8 cellular contexts compared by ENCODE assay signal in genomic region chr11:64227405-64227956, GRCh38. TPM values are rescaled to one million over a fixed set of nuclear protein-coding genes. Genes with fewer than 3 reads are reported as not detected.
DNase-seq lines count a peak whose midpoint lies in the region; ATAC-seq and TF ChIP-seq lines count a peak whose summit lies in the region.

No MANE protein-coding gene starts in this region.

- CTCF ChIA-PET in activated CD4-positive, alpha-beta T cell treated with anti-CD3 and anti-CD28 coated beads, Interleukin-2, amount 10 ng/mL, durations not matched to agents 7 days and 5 days (lab: Charles Lee) = interaction anchor here (1.0 to 9.2 kb wide), 6 partner anchors 14 to 77 kb away, joined by 3 to 94 read pairs (median 8); partner anchors contain the start of genes FERMT3, FKBP2 and PLCB3

- no peaks in the 10 kb centered on the region for H3K36me3 ChIP-seq in thoracic aorta

- peak overlapping the region; percentile 87 for H3K27ac Mint-ChIP-seq in activated CD4-positive, alpha-beta T cell treated with anti-CD3 and anti-CD28 coated beads, Interleukin-2, amount 10 ng/mL, durations not matched to agents 7 days and 5 days
- H3K27ac Mint-ChIP-seq in activated naive CD4-positive, alpha-beta T cell treated with anti-CD3 and anti-CD28 coated beads, Interleukin-2, amount 50 U/mL, for 72 hours = peak overlapping the region; percentile 92 to 95

- no peaks in the 10 kb centered on the region for H3K27me3 Mint-ChIP-seq in activated CD4-positive, alpha-beta T cell treated with anti-CD3 and anti-CD28 coated beads, Interleukin-2, amount 10 ng/mL, durations not matched to agents 7 days and 5 days

- H3K4me3 ChIP-seq in thoracic aorta = peak overlapping the region; percentile 96

- H3K36me3 Mint-ChIP-seq in activated CD4-positive, alpha-beta T cell treated with anti-CD3 and anti-CD28 coated beads, Interleukin-2, amount 10 ng/mL, durations not matched to agents 7 days and 5 days (ENCODE audit: low read depth) = peaks cover 5% of the 10 kb centered on the region
- H3K36me3 Mint-ChIP-seq in activated naive CD4-positive, alpha-beta T cell treated with anti-CD3 and anti-CD28 coated beads, Interleukin-2, amount 50 U/mL, for 72 hours = peaks cover 0 to 8% of the 10 kb centered on the region in 2 donors

- H3K27me3 ChIP-seq in layer of hippocampus (ENCODE audit: control insufficient read depth, insufficient read depth, low read length) = no peaks in the 10 kb centered on the region
- H3K27me3 ChIP-seq in thoracic aorta (replicated peaks; ENCODE audit: insufficient read depth) = no peaks in the 10 kb centered on the region

- H3K4me3 Mint-ChIP-seq in activated CD4-positive, alpha-beta T cell treated with anti-CD3 and anti-CD28 coated beads, Interleukin-2, amount 10 ng/mL, durations not matched to agents 7 days and 5 days = peak overlapping the region; percentile 86

- no peaks in the 10 kb centered on the region for H3K9me3 Mint-ChIP-seq in activated CD4-positive, alpha-beta T cell treated with anti-CD3 and anti-CD28 coated beads, Interleukin-2, amount 10 ng/mL, durations not matched to agents 7 days and 5 days
- H3K9me3 Mint-ChIP-seq in activated naive CD4-positive, alpha-beta T cell treated with anti-CD3 and anti-CD28 coated beads, Interleukin-2, amount 50 U/mL, for 72 hours = no peaks in the 10 kb centered on the region

- H3K27ac ChIP-seq in layer of hippocampus (ENCODE audit: low read depth, low read length) = peak overlapping the region; percentile 90
- peak overlapping the region; percentile 93 for H3K27ac ChIP-seq in thoracic aorta

- no peak for ATAC-seq in activated naive CD4-positive, alpha-beta T cell treated with anti-CD3 and anti-CD28 coated beads, Interleukin-2, amount 50 U/mL, for 72 hours
- no peak for ATAC-seq in thoracic aorta (ENCODE audit: insufficient number of reproducible peaks, low FRiP score, low read depth)

- H3K4me1 ChIP-seq in thoracic aorta (ENCODE audit: control insufficient read depth in 1 of 2, low read depth in 2 of 2) = peaks cover 18 to 60% of the 10 kb centered on the region in 2 donors

- H3K4me1 Mint-ChIP-seq in activated CD4-positive, alpha-beta T cell treated with anti-CD3 and anti-CD28 coated beads, Interleukin-2, amount 10 ng/mL, durations not matched to agents 7 days and 5 days = peaks cover 51% of the 10 kb centered on the region

- TF ChIP-seq CTCF in thoracic aorta (IDR thresholded peaks at IDR 0.05) = no peak

- POLR2A ChIA-PET in activated CD4-positive, alpha-beta T cell treated with anti-CD3 and anti-CD28 coated beads, Interleukin-2, amount 10 ng/mL, durations not matched to agents 7 days and 5 days (lab: Charles Lee) = no interaction called here

- no peak for DNase-seq in activated CD4-positive, alpha-beta T cell treated with anti-CD3 and anti-CD28 coated beads, Interleukin-2, amount 10 ng/mL, durations not matched to agents 7 days and 5 days
- no peak for DNase-seq in activated CD4-positive, alpha-beta T cell treated with anti-CD3 and anti-CD28 coated beads, Interleukin-2, amount 50 U/mL, for 48 hours
- no peak for DNase-seq in activated naive CD4-positive, alpha-beta T cell treated with anti-CD3 and anti-CD28 coated beads, Interleukin-2, amount 50 U/mL, for 72 hours (ENCODE audit: low spot score in 2 of 2)
- DNase-seq in thoracic aorta (ENCODE audit: low spot score) (no peak), anterior cingulate cortex (lab: John Stamatoyannopoulos, UW) (no peak), NCI-H187 treated with DMSO at 0.1 percent for 48 hours (lab: John Stamatoyannopoulos, UW) (no peak), hippocampal formation (lab: John Stamatoyannopoulos, UW) (no peak)

- H3K9me3 ChIP-seq in thoracic aorta = no peaks in the 10 kb centered on the region

RNA-seq across cellular contexts. Expression of gene NUDT22, which starts 1.4 kb away (rescaled TPM):
- total RNA-seq in activated CD4-positive, alpha-beta T cell treated with anti-CD3 and anti-CD28 coated beads, Interleukin-2, amount 10 ng/mL, durations not matched to agents 7 days and 5 days = 10 to 100 TPM; 70.2 to 82.1 TPM
- total RNA-seq in activated naive CD4-positive, alpha-beta T cell treated with anti-CD3 and anti-CD28 coated beads, Interleukin-2, amount 50 U/mL, for 72 hours = 10 to 100 TPM; 87.4 to 88.8 TPM
- 10 to 100 TPM; 52.3 to 61.6 TPM for total RNA-seq in thoracic aorta

RNA-seq across cellular contexts. Expression of gene TRPT1, which starts 1.5 kb away (rescaled TPM):
- 10 to 100 TPM; 20.0 to 26.5 TPM for total RNA-seq in activated CD4-positive, alpha-beta T cell treated with anti-CD3 and anti-CD28 coated beads, Interleukin-2, amount 10 ng/mL, durations not matched to agents 7 days and 5 days
- 10 to 100 TPM; 31.2 to 36.5 TPM for total RNA-seq in activated naive CD4-positive, alpha-beta T cell treated with anti-CD3 and anti-CD28 coated beads, Interleukin-2, amount 50 U/mL, for 72 hours
- total RNA-seq in thoracic aorta = 10 to 100 TPM; 67.2 to 95.3 TPM

RNA-seq across cellular contexts. Expression of gene DNAJC4, which starts 2.9 kb away (rescaled TPM):
- total RNA-seq in activated CD4-positive, alpha-beta T cell treated with anti-CD3 and anti-CD28 coated beads, Interleukin-2, amount 10 ng/mL, durations not matched to agents 7 days and 5 days = 10 to 100 TPM; 39.5 to 40.5 TPM
- 10 to 100 TPM; 26.7 to 48.7 TPM for total RNA-seq in activated naive CD4-positive, alpha-beta T cell treated with anti-CD3 and anti-CD28 coated beads, Interleukin-2, amount 50 U/mL, for 72 hours
- total RNA-seq in thoracic aorta = 10 to 100 TPM; 13.5 to 53.2 TPM

RNA-seq across cellular contexts. Expression of gene VEGFB, which starts 6.9 kb away (rescaled TPM):
- 10 to 100 TPM; 51.1 to 60.3 TPM for total RNA-seq in activated CD4-positive, alpha-beta T cell treated with anti-CD3 and anti-CD28 coated beads, Interleukin-2, amount 10 ng/mL, durations not matched to agents 7 days and 5 days
- 100 to 1,000 TPM in 1 of 2 donors, 10 to 100 TPM in 1; 57.6 to 119 TPM for total RNA-seq in activated naive CD4-positive, alpha-beta T cell treated with anti-CD3 and anti-CD28 coated beads, Interleukin-2, amount 50 U/mL, for 72 hours
- 100 to 1,000 TPM in 1 of 2 donors, 10 to 100 TPM in 1; 81.8 to 107 TPM for total RNA-seq in thoracic aorta

RNA-seq across cellular contexts. Expression of gene FKBP2, which starts 13.4 kb away (rescaled TPM):
- total RNA-seq in activated CD4-positive, alpha-beta T cell treated with anti-CD3 and anti-CD28 coated beads, Interleukin-2, amount 10 ng/mL, durations not matched to agents 7 days and 5 days = 10 to 100 TPM; 21.9 to 24.8 TPM
- 10 to 100 TPM; 27.7 to 36.0 TPM for total RNA-seq in activated naive CD4-positive, alpha-beta T cell treated with anti-CD3 and anti-CD28 coated beads, Interleukin-2, amount 50 U/mL, for 72 hours
- 10 to 100 TPM; 51.7 to 53.0 TPM for total RNA-seq in thoracic aorta
